Comparison of ENCODE assay signal across 14 cellular contexts in the genomic region with DNA sequence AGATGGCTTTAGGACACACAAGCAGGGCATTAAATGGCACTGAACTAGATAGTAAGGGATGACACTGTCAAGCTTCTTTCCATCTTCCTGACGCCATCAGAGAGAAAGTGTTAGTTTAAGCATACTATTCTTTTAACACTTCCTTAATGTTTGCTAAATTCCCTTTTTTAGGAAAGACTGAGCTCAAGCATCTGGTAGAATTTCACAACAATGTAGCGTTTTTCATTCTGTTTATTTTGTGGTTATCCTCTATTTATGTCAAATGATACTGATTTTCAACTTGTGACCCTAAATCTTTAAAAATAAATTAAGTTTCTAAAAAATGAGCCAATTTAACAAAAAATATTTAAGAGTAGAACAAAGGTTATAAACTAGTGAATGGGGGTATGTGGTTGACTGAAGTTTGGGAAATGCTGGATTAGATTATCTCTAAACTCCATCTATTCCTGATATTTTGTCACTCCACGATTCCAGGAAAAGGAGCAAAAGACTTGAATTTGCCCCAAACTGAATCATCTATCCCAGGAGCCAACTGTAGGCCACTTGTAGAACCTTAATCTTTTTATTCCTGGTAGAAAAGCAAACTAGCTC.
DNase-seq lines count a peak whose midpoint lies in the region; ATAC-seq and TF ChIP-seq lines count a peak whose summit lies in the region.
"Had no signal": no experiment of that assay in that cellular context is flagged by ENCODE, and none has a peak within 500 bp of the region (broad histone marks: within the 10 kb centered on the region; RNA-seq: fewer than 3 reads in every experiment).

No MANE protein-coding gene starts in this region.

- H3K4me2 ChIP-seq in mesenchymal stem cell (ENCODE audit: low read length, poor library complexity, severe bottlenecking): no peak overlapping the region

- H3K9ac ChIP-seq in mesenchymal stem cell (ENCODE audit: low read length): no peak overlapping the region

- no peak overlapping the region for H2BK15ac ChIP-seq in mesenchymal stem cell (ENCODE audit: low read depth, poor library complexity, severe bottlenecking)

- no peaks in the 10 kb centered on the region for H3K9me3 Mint-ChIP-seq in activated naive CD4-positive, alpha-beta T cell treated with anti-CD3 and anti-CD28 coated beads, Interleukin-2, amount 50 U/mL, for 24 hours
- H3K9me3 Mint-ChIP-seq in activated naive CD4-positive, alpha-beta T cell treated with anti-CD3 and anti-CD28 coated beads, Interleukin-2, amount 50 U/mL, for 72 hours: peaks cover 5 to 25% of the 10 kb centered on the region in 2 donors
- H3K9me3 Mint-ChIP-seq: CD8-positive, alpha-beta memory T cell had no signal

- TF ChIP-seq POLR2A in body of pancreas (IDR thresholded peaks at IDR 0.05) (no peak), thyroid gland (IDR thresholded peaks at IDR 0.05) (no peak)

- no peak overlapping the region for H3K23ac ChIP-seq in mesenchymal stem cell (ENCODE audit: low read length in 2 of 2)

- 66 to 75% methylated on average over 3 of the region's 3 CpGs for WGBS in body of pancreas, 2 donors
- WGBS in mesenchymal stem cell: 62% methylated on average over 1 of the region's 3 CpGs
- WGBS in thyroid gland, 2 donors: 75 to 76% methylated on average over 3 of the region's 3 CpGs

- H2BK120ac ChIP-seq in mesenchymal stem cell (ENCODE audit: low read depth, low read length): peak overlapping the region; percentile 49

- TF ChIP-seq CTCF in body of pancreas (IDR thresholded peaks at IDR 0.05) (no peak), thyroid gland (IDR thresholded peaks at IDR 0.05) (no peak)

- ATAC-seq in activated naive CD4-positive, alpha-beta T cell treated with anti-CD3 and anti-CD28 coated beads, Interleukin-2, amount 50 U/mL, for 72 hours: no peak
- ATAC-seq in body of pancreas: peak; percentile 9
- ATAC-seq in GM18520 (IDR thresholded peaks at IDR 0.05; ENCODE audit: unreplicated experiment): no peak
- ATAC-seq in HG02852 (IDR thresholded peaks at IDR 0.05; ENCODE audit: unreplicated experiment): no peak

- H3K27ac Mint-ChIP-seq in activated naive CD4-positive, alpha-beta T cell treated with anti-CD3 and anti-CD28 coated beads, Interleukin-2, amount 50 U/mL, for 24 hours: peak overlapping the region; percentile 13
- peak overlapping the region in 1 of 2 donors; percentile 92 for H3K27ac Mint-ChIP-seq in activated naive CD4-positive, alpha-beta T cell treated with anti-CD3 and anti-CD28 coated beads, Interleukin-2, amount 50 U/mL, for 72 hours

- H3K9me3 ChIP-seq in body of pancreas (no peaks in the 10 kb centered on the region), mesenchymal stem cell (ENCODE audit: control insufficient read depth, low read length) (no peaks in the 10 kb centered on the region), thyroid gland (no peaks in the 10 kb centered on the region)

- no peaks in the 10 kb centered on the region for H3K27me3 ChIP-seq in body of pancreas
- H3K27me3 ChIP-seq in mesenchymal stem cell (ENCODE audit: control insufficient read depth in 1 of 2, insufficient read depth in 1 of 2, low read length in 2 of 2): peaks cover 0 to 5% of the 10 kb centered on the region in 2 experiments
- no peaks in the 10 kb centered on the region for H3K27me3 ChIP-seq in thyroid gland

- no peak overlapping the region for H4K8ac ChIP-seq in mesenchymal stem cell (ENCODE audit: low read length)

- DNase-seq in activated naive CD4-positive, alpha-beta T cell treated with anti-CD3 and anti-CD28 coated beads, Interleukin-2, amount 50 U/mL, for 72 hours (ENCODE audit: low spot score in 2 of 2): no peak
- DNase-seq in body of pancreas: no peak
- peak; percentile 78 for DNase-seq in mesenchymal stem cell
- no peak for DNase-seq in thyroid gland
- no peak for DNase-seq in NCI-H1694 (lab: John Stamatoyannopoulos, UW)
- DNase-seq: activated CD8-positive, alpha-beta memory T cell treated with anti-CD3 and anti-CD28 coated beads for 24 hours; CD8-positive, alpha-beta memory T cell; NCI-H2171 treated with DMSO at 0.1 percent for 48 hours; RPMI8226; stimulated activated CD4-positive, alpha-beta T cell treated with anti-CD3 and anti-CD28 coated beads, Interleukin-2, amount 100 ng/mL, for 48 hours; trophoblast cell had no signal

- peaks cover 56% of the 10 kb centered on the region for H3K4me1 Mint-ChIP-seq in activated naive CD4-positive, alpha-beta T cell treated with anti-CD3 and anti-CD28 coated beads, Interleukin-2, amount 50 U/mL, for 24 hours

- no peaks in the 10 kb centered on the region for H3K36me3 Mint-ChIP-seq in activated naive CD4-positive, alpha-beta T cell treated with anti-CD3 and anti-CD28 coated beads, Interleukin-2, amount 50 U/mL, for 24 hours
- peaks cover 6 to 38% of the 10 kb centered on the region in 2 donors for H3K36me3 Mint-ChIP-seq in activated naive CD4-positive, alpha-beta T cell treated with anti-CD3 and anti-CD28 coated beads, Interleukin-2, amount 50 U/mL, for 72 hours
- H3K36me3 Mint-ChIP-seq: CD8-positive, alpha-beta memory T cell had no signal

- H3K4me3 ChIP-seq in body of pancreas (no peak overlapping the region), mesenchymal stem cell (ENCODE audit: insufficient read depth in 1 of 2, low read depth in 1 of 2, low read length in 2 of 2) (no peak overlapping the region), thyroid gland (replicated peaks in 1 of 3) (no peak overlapping the region)

- no peak overlapping the region for H2AFZ ChIP-seq in mesenchymal stem cell (ENCODE audit: low read depth, low read length)

- no peak overlapping the region for H3K4me3 Mint-ChIP-seq in activated naive CD4-positive, alpha-beta T cell treated with anti-CD3 and anti-CD28 coated beads, Interleukin-2, amount 50 U/mL, for 24 hours
- H3K4me3 Mint-ChIP-seq: CD8-positive, alpha-beta memory T cell had no signal

- H4K91ac ChIP-seq in mesenchymal stem cell (ENCODE audit: low read length): no peak overlapping the region

- H2BK12ac ChIP-seq in mesenchymal stem cell (ENCODE audit: low read length in 2 of 2): peak overlapping the region in 1 of 2 experiments; percentile 75

- no peak overlapping the region for H3K14ac ChIP-seq in mesenchymal stem cell (ENCODE audit: low read length in 2 of 2)

- no peak overlapping the region for H2BK5ac ChIP-seq in mesenchymal stem cell (ENCODE audit: low read depth, low read length, poor library complexity, severe bottlenecking)

- H3K27ac ChIP-seq in body of pancreas (no peak overlapping the region), mesenchymal stem cell (ENCODE audit: low read length, poor library complexity, severe bottlenecking) (no peak overlapping the region), thyroid gland (peak overlapping the region; percentile 30 to 67 (median 61))

- peaks cover 5% of the 10 kb centered on the region for H3K4me1 ChIP-seq in body of pancreas
- H3K4me1 ChIP-seq in mesenchymal stem cell (ENCODE audit: control insufficient read depth, insufficient read depth, low read depth, low read length): no peaks in the 10 kb centered on the region
- peaks cover 3 to 18% of the 10 kb centered on the region in 2 donors for H3K4me1 ChIP-seq in thyroid gland

- H3K79me1 ChIP-seq in mesenchymal stem cell (replicated peaks; ENCODE audit: low read length, poor library complexity, severe bottlenecking): no peaks in the 10 kb centered on the region

- no peaks in the 10 kb centered on the region for H3K27me3 Mint-ChIP-seq in activated naive CD4-positive, alpha-beta T cell treated with anti-CD3 and anti-CD28 coated beads, Interleukin-2, amount 50 U/mL, for 24 hours
- H3K27me3 Mint-ChIP-seq: CD8-positive, alpha-beta memory T cell had no signal

- no peak overlapping the region for H3K4ac ChIP-seq in mesenchymal stem cell (ENCODE audit: low read depth in 1 of 2, low read length in 2 of 2)

- no peak overlapping the region for H2AK5ac ChIP-seq in mesenchymal stem cell (ENCODE audit: low read length, severe bottlenecking)

- intact Hi-C loops in body of pancreas (cut with DNase I) (no loop called here), thyroid gland (cut with DNase I) (no loop called here)

- peak overlapping the region; percentile 13 to 70 for H3K18ac ChIP-seq in mesenchymal stem cell (ENCODE audit: low read depth in 1 of 2, low read length in 2 of 2)

- H3K36me3 ChIP-seq in body of pancreas (replicated peaks in 1 of 2; ENCODE audit: insufficient read depth in 1 of 2, low read depth in 2 of 2) (no peaks in the 10 kb centered on the region), mesenchymal stem cell (ENCODE audit: control insufficient read depth in 1 of 2, insufficient read depth in 2 of 2, low read depth in 1 of 2, low read length in 2 of 2) (no peaks in the 10 kb centered on the region), thyroid gland (no peaks in the 10 kb centered on the region)

Comparison
In these comparisons a context has a peak if more than half of its experiments do, and no peak if none do; other contexts are left out.
1. H3K27ac ChIP-seq: peak in thyroid gland (3 of 3); none in body of pancreas (0 of 4) and mesenchymal stem cell (single experiment).